In the genomic region with DNA sequence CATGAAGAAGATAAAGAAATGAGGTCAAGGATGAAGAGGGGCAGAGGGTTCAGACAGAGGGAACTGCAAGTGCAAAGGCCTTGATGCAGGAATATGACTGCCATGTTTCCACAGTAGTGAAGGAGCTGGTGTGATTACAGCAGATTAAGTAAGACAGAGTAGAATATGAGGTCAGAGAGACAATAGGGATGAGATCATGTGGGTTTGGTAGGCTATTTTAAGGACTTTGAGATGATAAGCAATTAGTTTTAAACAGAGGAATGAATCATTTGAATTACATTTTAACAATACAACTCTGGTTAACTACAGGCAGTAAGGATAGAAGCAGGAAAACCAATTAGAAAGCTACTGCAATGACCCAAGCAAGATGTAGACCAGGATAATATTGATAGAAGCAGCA, we compare ENCODE assay signal across 24 cellular contexts. TPM values are rescaled to one million over a fixed set of nuclear protein-coding genes. Genes with fewer than 3 reads are reported as not detected.
DNase-seq lines count a peak whose midpoint lies in the region; ATAC-seq, FAIRE-seq and TF ChIP-seq lines count a peak whose summit lies in the region.
"Had no signal": no experiment of that assay in that cellular context is flagged by ENCODE, and none has a peak within 500 bp of the region (broad histone marks: within the 10 kb centered on the region; RNA-seq: fewer than 3 reads in every experiment).

No MANE protein-coding gene starts in this region.

- DNase-seq in AG10803 (ENCODE audit: low read depth) (peak; percentile 8), IMR-90 (peak; percentile 49), GM12878 (ENCODE audit: low read depth, low spot score) (no peak), fibroblast of villous mesenchyme (ENCODE audit: low read depth) (peak; percentile 3), lower lobe of right lung (no peak), SIG-M5 treated with dmso at 0.1 percent for 504 hours (lab: John Stamatoyannopoulos, UW; ENCODE audit: unreplicated experiment) (no peak)
- DNase-seq in activated CD8-positive, alpha-beta T cell treated with anti-CD3 and anti-CD28 coated beads, Interleukin-2, amount 10 ng/mL, durations not matched to agents 7 days and 5 days, result no peak
- DNase-seq in NK-92 treated with Interleukin-12 subunit alpha and Interleukin-12 subunit beta, amount 100 ng/mL, for 24 hours (lab: John Stamatoyannopoulos, UW), result no peak
- DNase-seq: ACHN; activated effector memory CD4-positive, alpha-beta T cell treated with Interleukin-2 at 50 U/mL for 16 hours; anterior cingulate cortex; islet precursor cell; midbrain; naive thymus-derived CD8-positive, alpha-beta T cell; NCI-H1092; NCI-H1694; NCI-H2171; occipital lobe; substantia nigra; trophoblast cell had no signal

- no peak overlapping the region for H4K8ac ChIP-seq in IMR-90 (ENCODE audit: low read depth in 2 of 2, low read length in 2 of 2)

- no peaks in the 10 kb centered on the region for H3K9me1 ChIP-seq in IMR-90 (ENCODE audit: insufficient read depth, low read length)

- H3K27ac ChIP-seq in IMR-90 (ENCODE audit: insufficient read depth, low read length) (no peak overlapping the region), GM12878 (ENCODE audit: control insufficient read depth, insufficient read depth) (no peak overlapping the region), lower lobe of right lung (no peak overlapping the region)
- H3K27ac ChIP-seq: RWPE1 had no signal

- no peak overlapping the region for H2AK9ac ChIP-seq in IMR-90 (replicated peaks; ENCODE audit: low read depth, low read length, poor library complexity)

- no peak overlapping the region for H3K23ac ChIP-seq in IMR-90 (ENCODE audit: low read depth, low read length)

- H2AK5ac ChIP-seq in IMR-90 (ENCODE audit: low read depth, low read length), result no peak overlapping the region

- H3K27me3 ChIP-seq in IMR-90 (ENCODE audit: control insufficient read depth, insufficient read depth, low read length) (no peaks in the 10 kb centered on the region), GM12878 (replicated peaks in 1 of 2; ENCODE audit: control insufficient read depth in 2 of 2, insufficient read depth in 2 of 2, low read length in 1 of 2) (no peaks in the 10 kb centered on the region), lower lobe of right lung (ENCODE audit: low read depth) (no peaks in the 10 kb centered on the region)

- TF ChIP-seq EP300 in GM12878 (IDR thresholded peaks at IDR 0.05; ENCODE audit: borderline replicate concordance in 1 of 2, control insufficient read depth in 1 of 2, low read depth in 2 of 2, low read length in 2 of 2), result no peak

- SMC1A ChIA-PET in GM12878 (lab: Charles Lee; ENCODE audit: uncharacterized antibody, unreplicated experiment), result interaction anchor here (0.9 to 2.0 kb wide), 2 partner anchors 23 to 72 kb away, joined by 4 to 5 read pairs; no protein-coding TSS in a partner anchor

- no peak overlapping the region for H3K18ac ChIP-seq in IMR-90 (ENCODE audit: low read depth, low read length)

- H3K4me1 ChIP-seq in IMR-90 (ENCODE audit: control insufficient read depth, insufficient read depth, low read length), result no peaks in the 10 kb centered on the region
- no peaks in the 10 kb centered on the region for H3K4me1 ChIP-seq in GM12878 (ENCODE audit: control insufficient read depth, insufficient read depth, low read length)
- no peaks in the 10 kb centered on the region for H3K4me1 ChIP-seq in lower lobe of right lung

- no peak overlapping the region for H2BK15ac ChIP-seq in IMR-90 (ENCODE audit: low read depth, low read length)

- H4K5ac ChIP-seq in IMR-90 (ENCODE audit: low read depth, low read length), result no peak overlapping the region

- H3K36me3 Mint-ChIP-seq in activated CD8-positive, alpha-beta T cell treated with anti-CD3 and anti-CD28 coated beads, Interleukin-2, amount 10 ng/mL, durations not matched to agents 7 days and 5 days (ENCODE audit: low read depth), result peaks cover 59% of the 10 kb centered on the region

- H3K36me3 ChIP-seq in IMR-90 (ENCODE audit: control insufficient read depth, insufficient read depth, low read length), result no peaks in the 10 kb centered on the region; the same call in 1 of the 2 replicates
- H3K36me3 ChIP-seq in GM12878 (ENCODE audit: control insufficient read depth in 2 of 2, insufficient read depth in 2 of 2, low read length in 1 of 2), result peaks cover 0 to 5% of the 10 kb centered on the region in 2 experiments; a peak in 2 of 4 replicates
- H3K36me3 ChIP-seq in lower lobe of right lung, result no peaks in the 10 kb centered on the region

- H3K9me3 Mint-ChIP-seq in activated CD8-positive, alpha-beta T cell treated with anti-CD3 and anti-CD28 coated beads, Interleukin-2, amount 10 ng/mL, durations not matched to agents 7 days and 5 days (ENCODE audit: insufficient read depth), result no peaks in the 10 kb centered on the region
- H3K9me3 Mint-ChIP-seq: activated naive CD4-positive, alpha-beta T cell treated with anti-CD3 and anti-CD28 coated beads, Interleukin-2, amount 50 U/mL, for 72 hours; naive thymus-derived CD8-positive, alpha-beta T cell; stimulated activated memory B cell treated with anti-CD40 and anti-IgM and Interleukin-4, amounts not matched to agents 10 μg/mL and 1 μg/mL and 100 μg/mL, for 72 hours had no signal

- H4K20me1 ChIP-seq in IMR-90 (ENCODE audit: insufficient read depth, low read length), result no peaks in the 10 kb centered on the region
- H4K20me1 ChIP-seq in GM12878 (ENCODE audit: control insufficient read depth, insufficient read depth), result no peaks in the 10 kb centered on the region

- in situ Hi-C loops in IMR-90 (cut with MboI; ENCODE audit: low sequenced_read_pairs) (no loop called here), GM12878 (cut with MboI) (no loop called here)

- no peak overlapping the region for H3K27ac Mint-ChIP-seq in activated CD8-positive, alpha-beta T cell treated with anti-CD3 and anti-CD28 coated beads, Interleukin-2, amount 10 ng/mL, durations not matched to agents 7 days and 5 days
- H3K27ac Mint-ChIP-seq: stimulated activated memory B cell treated with anti-CD40 and anti-IgM and Interleukin-4, amounts not matched to agents 10 μg/mL and 1 μg/mL and 100 μg/mL, for 72 hours had no signal

- TF ChIP-seq RAD21 in IMR-90 (IDR thresholded peaks at IDR 0.05; ENCODE audit: low read length) (no peak), GM12878 (IDR thresholded peaks at IDR 0.05; ENCODE audit: insufficient read depth, low read depth, low read length) (no peak)

- peak; percentile 57 for FAIRE-seq in GM12878 (lab: Jason Lieb, UNC)
- FAIRE-seq: bronchial epithelial cell had no signal

- TF ChIP-seq POLR2A in IMR-90 (IDR thresholded peaks at IDR 0.05; ENCODE audit: low read depth, low read length) (no peak), GM12878 (IDR thresholded peaks at IDR 0.05; ENCODE audit: low read depth, low read length) (no peak)

- no peak overlapping the region for H4K91ac ChIP-seq in IMR-90 (ENCODE audit: insufficient read depth, low read depth, low read length)

- CTCF ChIA-PET in IMR-90 (lab: Yijun Ruan, JAX) (no interaction called here), GM12878 (lab: Yijun Ruan, JAX) (no interaction called here)
- CTCF ChIA-PET in activated CD8-positive, alpha-beta T cell treated with anti-CD3 and anti-CD28 coated beads, Interleukin-2, amount 10 ng/mL, durations not matched to agents 7 days and 5 days (lab: Charles Lee), result no interaction called here

- no peaks in the 10 kb centered on the region for H3K27me3 Mint-ChIP-seq in activated CD8-positive, alpha-beta T cell treated with anti-CD3 and anti-CD28 coated beads, Interleukin-2, amount 10 ng/mL, durations not matched to agents 7 days and 5 days (ENCODE audit: low read depth)
- H3K27me3 Mint-ChIP-seq: naive thymus-derived CD8-positive, alpha-beta T cell; stimulated activated memory B cell treated with anti-CD40 and anti-IgM and Interleukin-4, amounts not matched to agents 10 μg/mL and 1 μg/mL and 100 μg/mL, for 72 hours had no signal

- no TSS peak for BruUV-seq in IMR-90 (replicated peaks; lab: Mats Ljungman, UMichigan)
- no TSS peak for BruUV-seq in GM12878 (replicated peaks; lab: Mats Ljungman, UMichigan)

- peaks cover 3% of the 10 kb centered on the region for H3K79me2 ChIP-seq in GM12878 (ENCODE audit: control insufficient read depth, insufficient read depth, low read length)

- no peak overlapping the region for H3K9ac ChIP-seq in IMR-90 (ENCODE audit: low read depth, low read length)
- no peak overlapping the region for H3K9ac ChIP-seq in GM12878 (ENCODE audit: control insufficient read depth, insufficient read depth, low read length)

- peaks cover 32% of the 10 kb centered on the region for H3K4me1 Mint-ChIP-seq in activated CD8-positive, alpha-beta T cell treated with anti-CD3 and anti-CD28 coated beads, Interleukin-2, amount 10 ng/mL, durations not matched to agents 7 days and 5 days (ENCODE audit: low read depth)

- ATAC-seq in IMR-90 (ENCODE audit: low read depth) (no peak), GM12878 (peak; percentile 42), lower lobe of right lung (no peak)
- no peak for ATAC-seq in activated CD8-positive, alpha-beta T cell treated with anti-CD3 and anti-CD28 coated beads, Interleukin-2, amount 10 ng/mL, durations not matched to agents 7 days and 5 days
- ATAC-seq: activated naive CD4-positive, alpha-beta T cell treated with anti-CD3 and anti-CD28 coated beads, Interleukin-2, amount 50 U/mL, for 72 hours; naive thymus-derived CD8-positive, alpha-beta T cell; stimulated activated memory B cell treated with anti-CD40 and anti-IgM and Interleukin-4, amounts not matched to agents 10 μg/mL and 1 μg/mL and 100 μg/mL, for 72 hours had no signal

- no peak overlapping the region for H3K4me3 Mint-ChIP-seq in activated CD8-positive, alpha-beta T cell treated with anti-CD3 and anti-CD28 coated beads, Interleukin-2, amount 10 ng/mL, durations not matched to agents 7 days and 5 days
- H3K4me3 Mint-ChIP-seq: naive thymus-derived CD8-positive, alpha-beta T cell; stimulated activated memory B cell treated with anti-CD40 and anti-IgM and Interleukin-4, amounts not matched to agents 10 μg/mL and 1 μg/mL and 100 μg/mL, for 72 hours had no signal

- H2BK5ac ChIP-seq in IMR-90 (ENCODE audit: low read depth, low read length, poor library complexity, severe bottlenecking), result no peak overlapping the region

- no peak overlapping the region for H3K4ac ChIP-seq in IMR-90 (ENCODE audit: low read depth, low read length)

- no peaks in the 10 kb centered on the region for H3K9me3 ChIP-seq in IMR-90 (ENCODE audit: control insufficient read depth, insufficient read depth, low read length)
- H3K9me3 ChIP-seq in GM12878 (replicated peaks; ENCODE audit: control insufficient read depth, insufficient read depth, low read length), result no peaks in the 10 kb centered on the region
- H3K9me3 ChIP-seq in lower lobe of right lung, result no peaks in the 10 kb centered on the region

- RAD21 ChIA-PET in GM12878 (lab: Charles Lee; ENCODE audit: unreplicated experiment), result interaction anchor here (1.2 to 1.6 kb wide), 2 partner anchors 12 to 73 kb away, joined by 3 read pairs; no protein-coding TSS in a partner anchor

- H3K79me1 ChIP-seq in IMR-90 (ENCODE audit: low read depth in 1 of 2, low read length in 2 of 2), result peaks cover 12 to 22% of the 10 kb centered on the region in 2 experiments

- POLR2A ChIA-PET in IMR-90 (lab: Charles Lee; ENCODE audit: unreplicated experiment), result no interaction called here
- POLR2A ChIA-PET in GM12878 (lab: Charles Lee), result interaction anchor here (0.9 to 1.2 kb wide), 2 partner anchors 13 to 371 kb away, joined by 3 to 4 read pairs; a partner anchor contains a TSS
- POLR2A ChIA-PET in activated CD8-positive, alpha-beta T cell treated with anti-CD3 and anti-CD28 coated beads, Interleukin-2, amount 10 ng/mL, durations not matched to agents 7 days and 5 days (lab: Charles Lee), result interaction anchor here (0.7 kb wide), 1 partner anchor 11 kb away, joined by 3 read pairs; no protein-coding TSS in a partner anchor

- no peak overlapping the region for H2AFZ ChIP-seq in IMR-90 (replicated peaks; ENCODE audit: low read length, poor library complexity)
- H2AFZ ChIP-seq in GM12878 (ENCODE audit: control insufficient read depth, low read depth, low read length), result peak overlapping the region; percentile 4; the same call in 1 of the 2 replicates

- no peak overlapping the region for H2BK20ac ChIP-seq in IMR-90 (ENCODE audit: low read depth, low read length)

- H3K14ac ChIP-seq in IMR-90 (replicated peaks; ENCODE audit: low read depth, low read length), result no peak overlapping the region

- intact Hi-C loops in IMR-90 (cut with micrococcal nuclease) (no loop called here), GM12878 (cut with micrococcal nuclease; ENCODE audit: unreplicated experiment) (no loop called here), lower lobe of right lung (cut with DNase I) (no loop called here)

- no peak overlapping the region for H3K4me3 ChIP-seq in AG10803 (ENCODE audit: low read length)
- no peak overlapping the region for H3K4me3 ChIP-seq in IMR-90 (ENCODE audit: insufficient read depth, low read depth, low read length)
- no peak overlapping the region for H3K4me3 ChIP-seq in GM12878
- no peak overlapping the region for H3K4me3 ChIP-seq in fibroblast of villous mesenchyme (ENCODE audit: low read depth, low read length)
- H3K4me3 ChIP-seq in lower lobe of right lung, result no peak overlapping the region

- TF ChIP-seq CTCF in AG10803 (conservative IDR thresholded peaks at IDR 0.05; ENCODE audit: low read length) (no peak), IMR-90 (conservative IDR thresholded peaks at IDR 0.05; ENCODE audit: low read depth, low read length) (no peak), GM12878 (IDR thresholded peaks at IDR 0.05 in 2 of 3, conservative IDR thresholded peaks at IDR 0.05 in 1 of 3; ENCODE audit: control insufficient read depth in 2 of 3, extremely low read depth in 1 of 3, insufficient read depth in 1 of 3, low read depth in 3 of 3, low read length in 3 of 3) (no peak), fibroblast of villous mesenchyme (IDR thresholded peaks at IDR 0.05; ENCODE audit: insufficient read depth, low read depth, low read length) (no peak), lower lobe of right lung (IDR thresholded peaks at IDR 0.05) (no peak)

- dilution Hi-C loops in IMR-90 (cut with HindIII; ENCODE audit: low sequenced_read_pairs, unreplicated experiment), result no loop called here

- H3K4me2 ChIP-seq in IMR-90 (ENCODE audit: low read depth, low read length), result no peak overlapping the region
- H3K4me2 ChIP-seq in GM12878 (ENCODE audit: control insufficient read depth, insufficient read depth), result no peak overlapping the region

- no peak overlapping the region for H3K56ac ChIP-seq in IMR-90 (ENCODE audit: extremely low read depth, insufficient read depth, low read length)

- no peak overlapping the region for H2BK120ac ChIP-seq in IMR-90 (ENCODE audit: low read depth, low read length)

RNA-seq across cellular contexts. Expression of a gene that starts 7.7 kb away (rescaled TPM):
- total RNA-seq in IMR-90 (2012; rRNA removed), result 5.6 and 13.6 TPM in 2 replicates
- 6.6 and 9.4 TPM in 2 replicates for polyA plus RNA-seq in IMR-90 (2012; rRNA removed)
- polyA plus RNA-seq in IMR-90 (2012; cell fraction: cytosol; rRNA removed), result 0.35 and 0.45 TPM in 2 replicates
- polyA plus RNA-seq in IMR-90 (2012; cell fraction: nucleus; rRNA removed; ENCODE audit: low replicate concordance), result 0.64 and 4.4 TPM in 2 replicates
- 150 and 154 TPM in 2 replicates for total RNA-seq in GM12878 (2013; cell fraction: nucleolus; rRNA removed)
- total RNA-seq in GM12878 (2014; rRNA removed), result 29.5 and 38.4 TPM in 2 replicates
- 44.1 and 48.4 TPM in 2 replicates for total RNA-seq in GM12878 (2014; rRNA removed; fragmentation: Illumina TruSeq; extraction: Trizol)
- 25.7 and 32.0 TPM in 2 replicates for total RNA-seq in GM12878 (2021)
- polyA plus RNA-seq in GM12878 (2011; ENCODE audit: low read depth), result 6.3 TPM
- 38.5 and 68.3 TPM in 2 replicates for polyA plus RNA-seq in GM12878 (2011; rRNA removed)
- polyA plus RNA-seq in GM12878 (2011; cell fraction: cytosol; rRNA removed), result 7.4 and 9.9 TPM in 2 replicates
- 42.9 and 53.9 TPM in 2 replicates for polyA plus RNA-seq in GM12878 (2011; cell fraction: nucleus; rRNA removed)
- polyA plus RNA-seq in GM12878 (2012), result 13.7 and 18.9 TPM in 2 replicates
- 42.3 and 49.3 TPM in 2 replicates for polyA plus RNA-seq in GM12878 (2014; fragmentation: Illumina TruSeq; extraction: Trizol)
- 10 to 100 TPM; 76.5 to 94.3 TPM for polyA plus RNA-seq in GM12878 (2014; fragmentation: Nextera tagmentation; extraction: Ambion mirVana)
- polyA plus RNA-seq in GM12878 (2014; rRNA removed), result 25.0 and 30.1 TPM in 2 replicates
- 10 to 100 TPM; 65.5 to 68.9 TPM for polyA plus RNA-seq in GM12878 (2016; fragmentation: Nextera tagmentation; extraction: Ambion mirVana)
- polyA minus RNA-seq in GM12878 (2011; rRNA and poly(A)+ RNA removed), result 33.1 and 37.0 TPM in 2 replicates
- polyA minus RNA-seq in GM12878 (2011; cell fraction: cytosol; rRNA and poly(A)+ RNA removed), result 9.0 and 9.2 TPM in 2 replicates
- 60.3 and 98.2 TPM in 2 replicates for polyA minus RNA-seq in GM12878 (2011; cell fraction: nucleus; rRNA and poly(A)+ RNA removed)
- 18.0 and 25.9 TPM in 2 replicates for total RNA-seq in fibroblast of villous mesenchyme
- total RNA-seq in lower lobe of right lung, result 2.9 TPM
- 100 to 1,000 TPM in 1 of 2 experiments, 10 to 100 TPM in 1; 97.8 to 110 TPM for total RNA-seq in activated CD8-positive, alpha-beta T cell treated with anti-CD3 and anti-CD28 coated beads, Interleukin-2, amount 10 ng/mL, durations not matched to agents 7 days and 5 days

RNA-seq across cellular contexts. Expression of a gene that starts 7.8 kb away (rescaled TPM):
- total RNA-seq in IMR-90 (2012; rRNA removed) (17.9 and 30.8 TPM in 2 replicates), GM12878 (2014; rRNA removed) (33.0 and 39.9 TPM in 2 replicates), GM12878 (2014; rRNA removed; fragmentation: Illumina TruSeq; extraction: Trizol) (52.1 TPM in 2 replicates), GM12878 (2021) (28.6 and 31.1 TPM in 2 replicates), fibroblast of villous mesenchyme (33.2 and 42.7 TPM in 2 replicates), lower lobe of right lung (39.2 TPM)
- polyA plus RNA-seq in IMR-90 (2012; rRNA removed) (8.4 and 12.5 TPM in 2 replicates), GM12878 (2011; rRNA removed) (18.0 and 31.1 TPM in 2 replicates), GM12878 (2014; fragmentation: Illumina TruSeq; extraction: Trizol) (52.2 and 63.3 TPM in 2 replicates), GM12878 (2014; fragmentation: Nextera tagmentation; extraction: Ambion mirVana) (10 to 100 TPM; 41.4 to 45.0 TPM), GM12878 (2014; rRNA removed) (31.3 and 35.0 TPM in 2 replicates), GM12878 (2016; fragmentation: Nextera tagmentation; extraction: Ambion mirVana) (10 to 100 TPM; 52.3 to 53.9 TPM)
- 0.41 and 1.5 TPM in 2 replicates for polyA plus RNA-seq in IMR-90 (2012; cell fraction: cytosol; rRNA removed)
- polyA plus RNA-seq in IMR-90 (2012; cell fraction: nucleus; rRNA removed; ENCODE audit: low replicate concordance), result 2.2 and 36.8 TPM in 2 replicates
- total RNA-seq in GM12878 (2013; cell fraction: nucleolus; rRNA removed), result 159 TPM in 2 replicates
- 22.5 TPM for polyA plus RNA-seq in GM12878 (2011; ENCODE audit: low read depth)
- 3.9 and 6.5 TPM in 2 replicates for polyA plus RNA-seq in GM12878 (2011; cell fraction: cytosol; rRNA removed)
- 25.6 and 31.0 TPM in 2 replicates for polyA plus RNA-seq in GM12878 (2011; cell fraction: nucleus; rRNA removed)
- polyA plus RNA-seq in GM12878 (2012), result 30.7 and 32.5 TPM in 2 replicates
- 19.2 and 29.0 TPM in 2 replicates for polyA minus RNA-seq in GM12878 (2011; rRNA and poly(A)+ RNA removed)
- 10.7 and 16.3 TPM in 2 replicates for polyA minus RNA-seq in GM12878 (2011; cell fraction: cytosol; rRNA and poly(A)+ RNA removed)
- polyA minus RNA-seq in GM12878 (2011; cell fraction: nucleus; rRNA and poly(A)+ RNA removed), result 25.0 and 28.8 TPM in 2 replicates
- 10 to 100 TPM; 46.5 to 47.7 TPM for total RNA-seq in activated CD8-positive, alpha-beta T cell treated with anti-CD3 and anti-CD28 coated beads, Interleukin-2, amount 10 ng/mL, durations not matched to agents 7 days and 5 days

Comparison
In these comparisons a context has a peak if more than half of its experiments do, and no peak if none do; other contexts are left out.
1. DNase-seq: peak in AG10803 (single experiment), IMR-90 (single experiment) and fibroblast of villous mesenchyme (single experiment); none in GM12878 (single experiment), lower lobe of right lung (single experiment), activated CD8-positive, alpha-beta T cell treated with anti-CD3 and anti-CD28 coated beads, Interleukin-2, amount 10 ng/mL, durations not matched to agents 7 days and 5 days (single experiment), NK-92 treated with Interleukin-12 subunit alpha and Interleukin-12 subunit beta, amount 100 ng/mL, for 24 hours (single experiment) and SIG-M5 treated with dmso at 0.1 percent for 504 hours (single experiment).